In the genomic region with DNA sequence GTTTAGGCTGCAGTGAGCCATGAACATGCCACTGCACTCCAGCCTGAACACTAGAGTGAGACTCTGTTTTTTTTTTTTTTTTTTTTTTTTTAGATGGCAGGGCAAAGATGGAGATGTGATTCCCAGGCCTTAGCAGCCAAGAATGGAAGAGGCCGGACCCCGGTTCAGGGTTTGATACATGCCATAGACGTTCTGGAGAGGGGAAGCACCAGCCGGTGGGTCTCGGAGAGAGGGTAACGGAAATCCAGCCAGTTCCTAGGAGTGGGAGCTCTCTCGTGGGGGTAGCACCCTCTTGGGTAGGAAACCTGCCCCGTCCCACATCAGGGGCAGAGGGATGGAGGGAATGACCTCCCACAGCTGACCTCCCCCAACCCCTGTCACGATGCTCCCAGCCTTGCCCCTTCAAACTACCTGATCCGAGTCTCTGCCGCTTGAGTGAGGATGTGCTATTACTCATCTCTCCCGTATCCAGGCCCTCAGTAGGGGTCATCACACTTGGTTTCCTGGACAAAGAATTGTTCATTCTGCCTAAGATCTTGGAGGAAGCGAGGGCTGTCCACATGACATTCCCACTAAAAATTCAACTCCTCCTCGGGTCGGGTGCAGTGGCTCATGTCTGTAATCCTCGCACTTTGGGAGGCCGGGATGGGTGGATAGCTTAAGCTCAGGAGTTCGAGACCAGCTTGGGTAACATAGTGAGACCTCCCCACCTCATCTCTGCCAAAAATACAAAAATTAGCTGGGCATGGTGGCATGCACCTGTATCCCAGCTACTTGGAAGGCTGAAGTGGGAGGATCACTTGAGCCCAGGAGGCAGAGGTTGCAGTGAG, we compare ENCODE assay signal across 24 cellular contexts. TPM values are rescaled to one million over a fixed set of nuclear protein-coding genes. Genes with fewer than 3 reads are reported as not detected.
DNase-seq lines count a peak whose midpoint lies in the region; ATAC-seq and TF ChIP-seq lines count a peak whose summit lies in the region.
"Had no signal": no experiment of that assay in that cellular context is flagged by ENCODE, and none has a peak within 500 bp of the region (broad histone marks: within the 10 kb centered on the region; RNA-seq: fewer than 3 reads in every experiment).

No MANE protein-coding gene starts in this region.

- H3K36me3 ChIP-seq in mesenchymal stem cell (ENCODE audit: control insufficient read depth in 1 of 2, insufficient read depth in 2 of 2, low read depth in 1 of 2, low read length in 2 of 2): peaks cover 0 to 72% of the 10 kb centered on the region in 2 experiments

- peak overlapping the region; percentile 47 for H2BK5ac ChIP-seq in mesenchymal stem cell (ENCODE audit: low read depth, low read length, poor library complexity, severe bottlenecking)

- H2BK15ac ChIP-seq in mesenchymal stem cell (ENCODE audit: low read depth, poor library complexity, severe bottlenecking): no peak overlapping the region

- no peak overlapping the region for H4K8ac ChIP-seq in mesenchymal stem cell (ENCODE audit: low read length)

- no peak overlapping the region for H2BK12ac ChIP-seq in mesenchymal stem cell (ENCODE audit: low read length in 2 of 2)

- H3K4me1 ChIP-seq in mesenchymal stem cell (ENCODE audit: control insufficient read depth, insufficient read depth, low read depth, low read length): peaks cover 17% of the 10 kb centered on the region

- H3K4ac ChIP-seq in mesenchymal stem cell (ENCODE audit: low read depth in 1 of 2, low read length in 2 of 2): no peak overlapping the region

- peak overlapping the region; percentile 96 for H2AK5ac ChIP-seq in mesenchymal stem cell (ENCODE audit: low read length, severe bottlenecking)

- no peak overlapping the region for H3K18ac ChIP-seq in mesenchymal stem cell (ENCODE audit: low read depth in 1 of 2, low read length in 2 of 2)

- no peak overlapping the region for H3K23ac ChIP-seq in mesenchymal stem cell (ENCODE audit: low read length in 2 of 2)

- H3K9ac ChIP-seq in mesenchymal stem cell (ENCODE audit: low read length): no peak overlapping the region

- 58% methylated on average over 15 of the region's 18 CpGs for WGBS in mesenchymal stem cell

- H3K9me3 ChIP-seq in mesenchymal stem cell (ENCODE audit: control insufficient read depth, low read length): no peaks in the 10 kb centered on the region

- H3K4me2 ChIP-seq in mesenchymal stem cell (ENCODE audit: low read length, poor library complexity, severe bottlenecking): no peak overlapping the region

- H3K79me1 ChIP-seq in mesenchymal stem cell (replicated peaks; ENCODE audit: low read length, poor library complexity, severe bottlenecking): no peaks in the 10 kb centered on the region

- no peaks in the 10 kb centered on the region for H3K27me3 ChIP-seq in mesenchymal stem cell (ENCODE audit: control insufficient read depth in 1 of 2, insufficient read depth in 1 of 2, low read length in 2 of 2)

- ATAC-seq in HG03045 (IDR thresholded peaks at IDR 0.05; ENCODE audit: unreplicated experiment): no peak
- no peak for ATAC-seq in GM21528 (IDR thresholded peaks at IDR 0.05; ENCODE audit: low FRiP score, unreplicated experiment)
- no peak for ATAC-seq in GM18861 (IDR thresholded peaks at IDR 0.05; ENCODE audit: unreplicated experiment)
- ATAC-seq: activated CD4-positive, CD25-positive, alpha-beta regulatory T cell treated with anti-CD3 and anti-CD28 coated beads, Interleukin-2, amount 50 U/mL, for 24 hours; GM12878; Right ventricle myocardium inferior; stimulated activated memory B cell treated with anti-CD40 and anti-IgM and Interleukin-4, amounts not matched to agents 10 μg/mL and 1 μg/mL and 100 μg/mL, for 72 hours had no signal

- H3K4me3 ChIP-seq in choroid plexus epithelial cell (ENCODE audit: low read depth, low read length): no peak overlapping the region
- no peak overlapping the region for H3K4me3 ChIP-seq in mesenchymal stem cell (ENCODE audit: insufficient read depth in 1 of 2, low read depth in 1 of 2, low read length in 2 of 2)
- H3K4me3 ChIP-seq: GM12878 had no signal

- no peak overlapping the region for H3K14ac ChIP-seq in mesenchymal stem cell (ENCODE audit: low read length in 2 of 2)

- no peak overlapping the region for H4K91ac ChIP-seq in mesenchymal stem cell (ENCODE audit: low read length)

- H2AFZ ChIP-seq in mesenchymal stem cell (ENCODE audit: low read depth, low read length): no peak overlapping the region

- no peak for TF ChIP-seq CTCF in choroid plexus epithelial cell (conservative IDR thresholded peaks at IDR 0.05; ENCODE audit: low read depth, low read length)

- H3K27ac ChIP-seq in mesenchymal stem cell (ENCODE audit: low read length, poor library complexity, severe bottlenecking): peak overlapping the region; percentile 56

- DNase-seq in activated effector memory CD4-positive, alpha-beta T cell treated with anti-CD3 and anti-CD28 coated beads, Interleukin-2, amount 50 U/mL, for 16 hours: peak; percentile 21
- no peak for DNase-seq in activated effector memory CD4-positive, alpha-beta T cell treated with Interleukin-2 at 50 U/mL for 16 hours
- DNase-seq in choroid plexus epithelial cell (ENCODE audit: low read depth) (peak; percentile 48), mesenchymal stem cell (no peak), NCI-H2196 treated with DMSO at 0.1 percent for 48 hours (lab: John Stamatoyannopoulos, UW; ENCODE audit: unreplicated experiment) (no peak)
- DNase-seq: 8988T; activated CD4-positive, alpha-beta memory T cell treated with anti-CD3 and anti-CD28 coated beads for 36 hours; effector CD8-positive, alpha-beta T cell; KBM-7; NCI-H1092 treated with DMSO at 0.1 percent for 48 hours; NCI-H187; NCI-H524 treated with DMSO at 0.1 percent for 48 hours; NK-92 treated with Interleukin-12 subunit alpha and Interleukin-12 subunit beta, amount 100 ng/mL, for 24 hours; occipital lobe; substantia nigra; T-helper 2 cell; trophoblast cell had no signal

- H2BK120ac ChIP-seq in mesenchymal stem cell (ENCODE audit: low read depth, low read length): no peak overlapping the region

RNA-seq across cellular contexts. Expression of a gene that starts 47.3 kb away (rescaled TPM):
- 10.6 TPM for polyA plus RNA-seq in mesenchymal stem cell (2013, experiment 1 of 2)
- polyA plus RNA-seq in mesenchymal stem cell (2013, experiment 2 of 2): 9.2 TPM

RNA-seq across cellular contexts. Expression of a gene that starts 47.7 kb away (rescaled TPM):
- polyA plus RNA-seq in mesenchymal stem cell (2013, experiment 1 of 2): 46.0 TPM
- polyA plus RNA-seq in mesenchymal stem cell (2013, experiment 2 of 2): 45.1 TPM

RNA-seq across cellular contexts. Expression of a gene that starts 50.6 kb away (rescaled TPM):
- polyA plus RNA-seq in mesenchymal stem cell (2013, experiment 1 of 2): 27.0 TPM
- polyA plus RNA-seq in mesenchymal stem cell (2013, experiment 2 of 2): 25.3 TPM

Comparison
In these comparisons a context has a peak if more than half of its experiments do, and no peak if none do; other contexts are left out.
1. DNase-seq: peak in activated effector memory CD4-positive, alpha-beta T cell treated with anti-CD3 and anti-CD28 coated beads, Interleukin-2, amount 50 U/mL, for 16 hours (single experiment) and choroid plexus epithelial cell (single experiment); none in activated effector memory CD4-positive, alpha-beta T cell treated with Interleukin-2 at 50 U/mL for 16 hours (single experiment), mesenchymal stem cell (single experiment) and NCI-H2196 treated with DMSO at 0.1 percent for 48 hours (single experiment).